In genomic region chrX:52750952-52751351, GRCh38 we compare ENCODE assay signal across 3 cellular contexts. TPM values are rescaled to one million over a fixed set of nuclear protein-coding genes. Genes with fewer than 3 reads are reported as not detected.
"Had no signal": no experiment of that assay in that cellular context is flagged by ENCODE, and none has a peak within 500 bp of the region (broad histone marks: within the 10 kb centered on the region; RNA-seq: fewer than 3 reads in every experiment).

SSX2B (plus strand) TSS chrX:52751252; CDS start chrX:52752681, 1,429 bp downstream.

RNA-seq across cellular contexts. Expression of gene SSX2B, which starts in this region (rescaled TPM):
- total RNA-seq: LHCN-M2, MCF 10A, NCI-H460 had no signal
